8 cellular contexts compared by ENCODE assay signal in the genomic region with DNA sequence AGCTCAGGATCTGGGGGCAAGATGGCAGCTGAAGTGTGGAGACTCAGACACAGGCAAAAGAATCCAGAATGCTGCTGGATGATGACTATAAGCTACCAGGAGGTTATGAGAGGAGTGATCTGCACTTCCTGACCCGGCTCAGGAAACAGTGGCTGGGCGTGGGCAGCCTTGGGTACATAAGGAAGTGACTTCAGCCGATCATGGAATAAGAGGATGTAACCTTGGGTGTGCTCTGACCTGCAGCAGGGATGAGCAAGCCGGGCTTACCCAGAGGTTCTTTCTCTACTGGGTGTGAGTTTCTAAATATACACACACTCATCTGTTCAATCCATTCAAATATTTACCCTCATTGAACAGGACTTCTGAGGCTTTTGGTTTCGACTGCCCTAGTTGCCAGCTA.
DNase-seq lines count a peak whose midpoint lies in the region; ATAC-seq and TF ChIP-seq lines count a peak whose summit lies in the region.

No MANE protein-coding gene starts in this region.

- no peaks in the 10 kb centered on the region for H3F3A ChIP-seq in neural progenitor cell (ENCODE audit: low read depth)

- no peak overlapping the region for H3K27ac Mint-ChIP-seq in neural progenitor cell

- TF ChIP-seq CTCF in tibial artery (IDR thresholded peaks at IDR 0.05) (no peak), neural progenitor cell (IDR thresholded peaks at IDR 0.05) (no peak)

- intact Hi-C loops in left colon (cut with DNase I, micrococcal nuclease) (no loop called here), tibial artery (cut with DNase I; ENCODE audit: low total_unique reads) (no loop called here)

- H3K27me3 Mint-ChIP-seq in neural progenitor cell (ENCODE audit: insufficient read depth, low read depth), result no peaks in the 10 kb centered on the region

- no peaks in the 10 kb centered on the region for H3K36me3 Mint-ChIP-seq in neural progenitor cell

- H3K36me3 ChIP-seq in adipocyte (ENCODE audit: control insufficient read depth, insufficient read depth, low read length, severe bottlenecking) (no peaks in the 10 kb centered on the region), tibial artery (no peaks in the 10 kb centered on the region), neural progenitor cell (no peaks in the 10 kb centered on the region)

- ATAC-seq in left colon, result peak; percentile 99
- ATAC-seq in HG03460 (IDR thresholded peaks at IDR 0.05; ENCODE audit: unreplicated experiment), result no peak

- H3K4me3 ChIP-seq in adipocyte (ENCODE audit: low read length) (no peak overlapping the region), tibial artery (no peak overlapping the region), neural progenitor cell (no peak overlapping the region)

- H3K4me1 ChIP-seq in adipocyte (ENCODE audit: control insufficient read depth, insufficient read depth, low read length) (peaks cover 24% of the 10 kb centered on the region), tibial artery (peaks cover 0 to 78% (median 54%) of the 10 kb centered on the region in 4 donors), neural progenitor cell (peaks cover 1% of the 10 kb centered on the region)

- no peak overlapping the region for H3K4me2 ChIP-seq in neural progenitor cell

- no peak overlapping the region for H3K9ac ChIP-seq in adipocyte (ENCODE audit: low read length)
- H3K9ac ChIP-seq in neural progenitor cell, result no peak overlapping the region

- H4K20me1 ChIP-seq in neural progenitor cell (ENCODE audit: low read depth), result no peaks in the 10 kb centered on the region

- H3K27me3 ChIP-seq in adipocyte (replicated peaks; ENCODE audit: control insufficient read depth, insufficient read depth, low read length) (no peaks in the 10 kb centered on the region), tibial artery (no peaks in the 10 kb centered on the region), neural progenitor cell (no peaks in the 10 kb centered on the region)

- H2AFZ ChIP-seq in neural progenitor cell (replicated peaks), result no peak overlapping the region

- no peaks in the 10 kb centered on the region for H3K79me2 ChIP-seq in neural progenitor cell (ENCODE audit: low read depth)

- peak; percentile 53 for DNase-seq in activated T-cell treated with anti-CD3 and anti-CD28 coated beads for 48 hours (ENCODE audit: low read depth)
- DNase-seq in activated T-cell treated with anti-CD3 and anti-CD28 coated beads, Interleukin-2, amount 50 U/mL, for 1 hour, result no peak
- DNase-seq in NCI-H2029 treated with DMSO at 0.1 percent for 48 hours (lab: John Stamatoyannopoulos, UW), result peak; percentile 21
- peak; percentile 32 for DNase-seq in adipocyte (ENCODE audit: low read depth)
- peak; percentile 86 to 91 for DNase-seq in left colon
- DNase-seq in tibial artery, result peak in 1 of 2 donors; percentile 76
- DNase-seq in neural progenitor cell (ENCODE audit: low spot score), result no peak

- H3K9me3 Mint-ChIP-seq in neural progenitor cell, result no peaks in the 10 kb centered on the region

- no peak overlapping the region for H3K4me3 Mint-ChIP-seq in neural progenitor cell

- peaks cover 7% of the 10 kb centered on the region for H3K4me1 Mint-ChIP-seq in neural progenitor cell

- peak overlapping the region; percentile 38 to 48 for H3K27ac ChIP-seq in tibial artery
- H3K27ac ChIP-seq in neural progenitor cell, result no peak overlapping the region

- no peaks in the 10 kb centered on the region for H3K9me3 ChIP-seq in adipocyte (ENCODE audit: control insufficient read depth, low read length)
- H3K9me3 ChIP-seq in tibial artery, result no peaks in the 10 kb centered on the region
- H3K9me3 ChIP-seq in neural progenitor cell (ENCODE audit: low read depth), result no peaks in the 10 kb centered on the region

Comparison
In these comparisons a context has a peak if more than half of its experiments do, and no peak if none do; other contexts are left out.
1. DNase-seq: peak in activated T-cell treated with anti-CD3 and anti-CD28 coated beads for 48 hours (single experiment), NCI-H2029 treated with DMSO at 0.1 percent for 48 hours (single experiment), adipocyte (single experiment) and left colon (2 of 2); none in activated T-cell treated with anti-CD3 and anti-CD28 coated beads, Interleukin-2, amount 50 U/mL, for 1 hour (single experiment) and neural progenitor cell (single experiment).